In the genomic region with DNA sequence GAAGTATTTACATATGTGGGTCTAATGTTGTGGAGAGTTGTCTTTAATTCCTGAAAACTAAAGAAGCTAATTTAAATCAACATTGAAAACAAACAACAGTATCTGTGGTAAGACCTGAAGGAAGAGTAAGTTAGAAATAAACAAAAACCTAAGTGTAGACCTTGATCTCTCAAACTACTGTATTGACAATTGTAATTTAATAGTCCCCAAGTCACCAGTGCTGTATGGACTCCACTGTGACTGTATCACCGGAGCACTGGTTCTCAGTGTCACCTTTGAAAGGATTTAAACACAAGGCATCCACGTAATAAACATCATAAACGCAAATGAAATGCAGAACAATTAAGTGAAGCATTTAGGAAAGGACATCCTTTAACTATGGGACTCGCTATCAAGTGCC, we compare ENCODE assay signal across 30 cellular contexts.
"Had no signal": no experiment of that assay in that cellular context is flagged by ENCODE, and none has a peak within 500 bp of the region (broad histone marks: within the 10 kb centered on the region; RNA-seq: fewer than 3 reads in every experiment).

No MANE protein-coding gene starts in this region.

- H3K27me3 Mint-ChIP-seq: memory B cell; naive B cell; stimulated activated naive B cell treated with anti-CD40 and anti-IgM and Interleukin-4, amounts not matched to agents 10 μg/mL and 1 μg/mL and 100 μg/mL, for 72 hours; stimulated activated naive CD8-positive, alpha-beta T cell treated with anti-CD3 and anti-CD28 coated beads, Interleukin-15, Interleukin-2, amounts not matched to agents 100 ng/mL and 50 ng/mL, for 24 hours had no signal

- DNase-seq: cerebellar nuclear complex; effector CD8-positive, alpha-beta T cell; endodermal cell; foreskin fibroblast; gastrocnemius medialis; head of caudate nucleus; kidney glomerular epithelial cell; mucosa of descending colon; naive B cell; right cardiac atrium; stimulated activated CD4-positive, alpha-beta T cell treated with anti-CD3 and anti-CD28 coated beads, Interleukin-15, amount 100 ng/mL, for 24 hours; stimulated activated CD4-positive, alpha-beta T cell treated with anti-CD3 and anti-CD28 coated beads, Interleukin-2, amount 100 ng/mL, for 48 hours; stimulated activated naive B cell treated with anti-CD40 and anti-IgM and Interleukin-4, amounts not matched to agents 10 μg/mL and 1 μg/mL and 100 μg/mL, for 72 hours; transverse colon; upper lobe of right lung; uterus had no signal

- H3K36me3 Mint-ChIP-seq: natural killer cell treated with Interleukin-12 subunit alpha and Interleukin-12 subunit beta and Interleukin-15 and Interleukin-18, amount 100 ng/mL, for 72 hours had no signal

- H3K27ac Mint-ChIP-seq: endodermal cell; memory B cell; naive B cell; natural killer cell treated with Interleukin-12 subunit alpha and Interleukin-12 subunit beta and Interleukin-15 and Interleukin-18, amount 100 ng/mL, for 72 hours; stimulated activated naive B cell treated with anti-CD40 and anti-IgM and Interleukin-4, amounts not matched to agents 10 μg/mL and 1 μg/mL and 100 μg/mL, for 72 hours; stimulated activated naive CD8-positive, alpha-beta T cell treated with anti-CD3 and anti-CD28 coated beads, Interleukin-15, Interleukin-2, amounts not matched to agents 100 ng/mL and 50 ng/mL, for 24 hours had no signal

- H3K36me3 ChIP-seq: neutrophil, prostate gland, uterus had no signal

- H2AFZ ChIP-seq: parathyroid adenoma had no signal

- H3K9me3 Mint-ChIP-seq: endodermal cell; memory B cell; naive B cell; natural killer cell treated with Interleukin-12 subunit alpha and Interleukin-12 subunit beta and Interleukin-15 and Interleukin-18, amount 100 ng/mL, for 72 hours; neural crest cell; stimulated activated naive B cell treated with anti-CD40 and anti-IgM and Interleukin-4, amounts not matched to agents 10 μg/mL and 1 μg/mL and 100 μg/mL, for 72 hours; stimulated activated naive CD8-positive, alpha-beta T cell treated with anti-CD3 and anti-CD28 coated beads, Interleukin-15, Interleukin-2, amounts not matched to agents 100 ng/mL and 50 ng/mL, for 24 hours had no signal

- H3K9me3 ChIP-seq: gastrocnemius medialis, mucosa of descending colon, neutrophil, prostate gland, suprapubic skin, transverse colon, upper lobe of right lung, uterus had no signal

- ATAC-seq: esophagus mucosa; gastrocnemius medialis; mucosa of descending colon; natural killer cell treated with Interleukin-12 subunit alpha and Interleukin-12 subunit beta and Interleukin-15 and Interleukin-18, amount 100 ng/mL, for 72 hours; stimulated activated naive B cell treated with anti-CD40 and anti-IgM and Interleukin-4, amounts not matched to agents 10 μg/mL and 1 μg/mL and 100 μg/mL, for 72 hours; upper lobe of right lung had no signal

- H3K27me3 ChIP-seq: gastrocnemius medialis, neutrophil, suprapubic skin, transverse colon, upper lobe of right lung, uterus had no signal

- H3K4me1 ChIP-seq: gastrocnemius medialis, parathyroid adenoma, prostate gland, suprapubic skin, transverse colon, upper lobe of right lung, uterus had no signal

- H3K27ac ChIP-seq: epithelial cell of prostate, gastrocnemius medialis, neutrophil, parathyroid adenoma, prostate gland, skin epidermis, suprapubic skin, transverse colon, upper lobe of right lung, uterus had no signal

- H3K79me2 ChIP-seq: parathyroid adenoma had no signal

- H3K9ac ChIP-seq: parathyroid adenoma had no signal

- H3K4me1 Mint-ChIP-seq: memory B cell; naive B cell; stimulated activated naive B cell treated with anti-CD40 and anti-IgM and Interleukin-4, amounts not matched to agents 10 μg/mL and 1 μg/mL and 100 μg/mL, for 72 hours had no signal

- FAIRE-seq: colon, islet of Langerhans had no signal

- H3K4me3 ChIP-seq: gastrocnemius medialis, lung, mucosa of descending colon, prostate gland, skin epidermis, suprapubic skin, transverse colon, upper lobe of right lung, uterus had no signal

- H3K4me3 Mint-ChIP-seq: endodermal cell; memory B cell; naive B cell; natural killer cell treated with Interleukin-12 subunit alpha and Interleukin-12 subunit beta and Interleukin-15 and Interleukin-18, amount 100 ng/mL, for 72 hours; neural crest cell; stimulated activated naive B cell treated with anti-CD40 and anti-IgM and Interleukin-4, amounts not matched to agents 10 μg/mL and 1 μg/mL and 100 μg/mL, for 72 hours; stimulated activated naive CD8-positive, alpha-beta T cell treated with anti-CD3 and anti-CD28 coated beads, Interleukin-15, Interleukin-2, amounts not matched to agents 100 ng/mL and 50 ng/mL, for 24 hours had no signal
